1 cellular context compared by ENCODE assay signal in genomic region chr13:25268561-25268960, GRCh38.
TF ChIP-seq lines count a peak whose summit lies in the region.

No MANE protein-coding gene starts in this region.

TF ChIP-seq in WTC11, 78 proteins besides CTCF, POLR2A, EP300 and RAD21 (continued from another document):
- TF ChIP-seq, protein P1, sequence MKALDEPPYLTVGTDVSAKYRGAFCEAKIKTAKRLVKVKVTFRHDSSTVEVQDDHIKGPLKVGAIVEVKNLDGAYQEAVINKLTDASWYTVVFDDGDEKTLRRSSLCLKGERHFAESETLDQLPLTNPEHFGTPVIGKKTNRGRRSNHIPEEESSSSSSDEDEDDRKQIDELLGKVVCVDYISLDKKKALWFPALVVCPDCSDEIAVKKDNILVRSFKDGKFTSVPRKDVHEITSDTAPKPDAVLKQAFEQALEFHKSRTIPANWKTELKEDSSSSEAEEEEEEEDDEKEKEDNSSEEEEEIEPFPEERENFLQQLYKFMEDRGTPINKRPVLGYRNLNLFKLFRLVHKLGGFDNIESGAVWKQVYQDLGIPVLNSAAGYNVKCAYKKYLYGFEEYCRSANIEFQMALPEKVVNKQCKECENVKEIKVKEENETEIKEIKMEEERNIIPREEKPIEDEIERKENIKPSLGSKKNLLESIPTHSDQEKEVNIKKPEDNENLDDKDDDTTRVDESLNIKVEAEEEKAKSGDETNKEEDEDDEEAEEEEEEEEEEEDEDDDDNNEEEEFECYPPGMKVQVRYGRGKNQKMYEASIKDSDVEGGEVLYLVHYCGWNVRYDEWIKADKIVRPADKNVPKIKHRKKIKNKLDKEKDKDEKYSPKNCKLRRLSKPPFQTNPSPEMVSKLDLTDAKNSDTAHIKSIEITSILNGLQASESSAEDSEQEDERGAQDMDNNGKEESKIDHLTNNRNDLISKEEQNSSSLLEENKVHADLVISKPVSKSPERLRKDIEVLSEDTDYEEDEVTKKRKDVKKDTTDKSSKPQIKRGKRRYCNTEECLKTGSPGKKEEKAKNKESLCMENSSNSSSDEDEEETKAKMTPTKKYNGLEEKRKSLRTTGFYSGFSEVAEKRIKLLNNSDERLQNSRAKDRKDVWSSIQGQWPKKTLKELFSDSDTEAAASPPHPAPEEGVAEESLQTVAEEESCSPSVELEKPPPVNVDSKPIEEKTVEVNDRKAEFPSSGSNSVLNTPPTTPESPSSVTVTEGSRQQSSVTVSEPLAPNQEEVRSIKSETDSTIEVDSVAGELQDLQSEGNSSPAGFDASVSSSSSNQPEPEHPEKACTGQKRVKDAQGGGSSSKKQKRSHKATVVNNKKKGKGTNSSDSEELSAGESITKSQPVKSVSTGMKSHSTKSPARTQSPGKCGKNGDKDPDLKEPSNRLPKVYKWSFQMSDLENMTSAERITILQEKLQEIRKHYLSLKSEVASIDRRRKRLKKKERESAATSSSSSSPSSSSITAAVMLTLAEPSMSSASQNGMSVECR (CRISPR knock-in tag; IDR thresholded peaks at IDR 0.05; ENCODE audit: borderline replicate concordance) = no peak
- TF ChIP-seq NR1H2 (CRISPR knock-in tag; IDR thresholded peaks at IDR 0.05) (no peak), HMGA2 (CRISPR knock-in tag; IDR thresholded peaks at IDR 0.05) (no peak), TP53 (CRISPR knock-in tag; IDR thresholded peaks at IDR 0.05) (no peak), ZNF671 (CRISPR knock-in tag; IDR thresholded peaks at IDR 0.05) (no peak), SP1 (CRISPR knock-in tag; conservative IDR thresholded peaks at IDR 0.05) (no peak), GTF2I (CRISPR knock-in tag; conservative IDR thresholded peaks at IDR 0.05) (no peak), NFATC4 (CRISPR knock-in tag; IDR thresholded peaks at IDR 0.05) (no peak), E2F5 (CRISPR knock-in tag; IDR thresholded peaks at IDR 0.05) (no peak), ZNF138 (CRISPR knock-in tag; conservative IDR thresholded peaks at IDR 0.05) (no peak)
- TF ChIP-seq, protein P2, sequence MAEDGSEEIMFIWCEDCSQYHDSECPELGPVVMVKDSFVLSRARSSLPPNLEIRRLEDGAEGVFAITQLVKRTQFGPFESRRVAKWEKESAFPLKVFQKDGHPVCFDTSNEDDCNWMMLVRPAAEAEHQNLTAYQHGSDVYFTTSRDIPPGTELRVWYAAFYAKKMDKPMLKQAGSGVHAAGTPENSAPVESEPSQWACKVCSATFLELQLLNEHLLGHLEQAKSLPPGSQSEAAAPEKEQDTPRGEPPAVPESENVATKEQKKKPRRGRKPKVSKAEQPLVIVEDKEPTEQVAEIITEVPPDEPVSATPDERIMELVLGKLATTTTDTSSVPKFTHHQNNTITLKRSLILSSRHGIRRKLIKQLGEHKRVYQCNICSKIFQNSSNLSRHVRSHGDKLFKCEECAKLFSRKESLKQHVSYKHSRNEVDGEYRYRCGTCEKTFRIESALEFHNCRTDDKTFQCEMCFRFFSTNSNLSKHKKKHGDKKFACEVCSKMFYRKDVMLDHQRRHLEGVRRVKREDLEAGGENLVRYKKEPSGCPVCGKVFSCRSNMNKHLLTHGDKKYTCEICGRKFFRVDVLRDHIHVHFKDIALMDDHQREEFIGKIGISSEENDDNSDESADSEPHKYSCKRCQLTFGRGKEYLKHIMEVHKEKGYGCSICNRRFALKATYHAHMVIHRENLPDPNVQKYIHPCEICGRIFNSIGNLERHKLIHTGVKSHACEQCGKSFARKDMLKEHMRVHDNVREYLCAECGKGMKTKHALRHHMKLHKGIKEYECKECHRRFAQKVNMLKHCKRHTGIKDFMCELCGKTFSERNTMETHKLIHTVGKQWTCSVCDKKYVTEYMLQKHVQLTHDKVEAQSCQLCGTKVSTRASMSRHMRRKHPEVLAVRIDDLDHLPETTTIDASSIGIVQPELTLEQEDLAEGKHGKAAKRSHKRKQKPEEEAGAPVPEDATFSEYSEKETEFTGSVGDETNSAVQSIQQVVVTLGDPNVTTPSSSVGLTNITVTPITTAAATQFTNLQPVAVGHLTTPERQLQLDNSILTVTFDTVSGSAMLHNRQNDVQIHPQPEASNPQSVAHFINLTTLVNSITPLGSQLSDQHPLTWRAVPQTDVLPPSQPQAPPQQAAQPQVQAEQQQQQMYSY (CRISPR knock-in tag; IDR thresholded peaks at IDR 0.05) = no peak
- TF ChIP-seq, protein P3, sequence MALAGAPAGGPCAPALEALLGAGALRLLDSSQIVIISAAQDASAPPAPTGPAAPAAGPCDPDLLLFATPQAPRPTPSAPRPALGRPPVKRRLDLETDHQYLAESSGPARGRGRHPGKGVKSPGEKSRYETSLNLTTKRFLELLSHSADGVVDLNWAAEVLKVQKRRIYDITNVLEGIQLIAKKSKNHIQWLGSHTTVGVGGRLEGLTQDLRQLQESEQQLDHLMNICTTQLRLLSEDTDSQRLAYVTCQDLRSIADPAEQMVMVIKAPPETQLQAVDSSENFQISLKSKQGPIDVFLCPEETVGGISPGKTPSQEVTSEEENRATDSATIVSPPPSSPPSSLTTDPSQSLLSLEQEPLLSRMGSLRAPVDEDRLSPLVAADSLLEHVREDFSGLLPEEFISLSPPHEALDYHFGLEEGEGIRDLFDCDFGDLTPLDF (CRISPR knock-in tag; IDR thresholded peaks at IDR 0.05) = no peak
- TF ChIP-seq, protein P4, sequence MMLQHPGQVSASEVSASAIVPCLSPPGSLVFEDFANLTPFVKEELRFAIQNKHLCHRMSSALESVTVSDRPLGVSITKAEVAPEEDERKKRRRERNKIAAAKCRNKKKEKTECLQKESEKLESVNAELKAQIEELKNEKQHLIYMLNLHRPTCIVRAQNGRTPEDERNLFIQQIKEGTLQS (CRISPR knock-in tag; conservative IDR thresholded peaks at IDR 0.05) = no peak
